ENCODE assay signal across 17 cellular contexts in the genomic region with DNA sequence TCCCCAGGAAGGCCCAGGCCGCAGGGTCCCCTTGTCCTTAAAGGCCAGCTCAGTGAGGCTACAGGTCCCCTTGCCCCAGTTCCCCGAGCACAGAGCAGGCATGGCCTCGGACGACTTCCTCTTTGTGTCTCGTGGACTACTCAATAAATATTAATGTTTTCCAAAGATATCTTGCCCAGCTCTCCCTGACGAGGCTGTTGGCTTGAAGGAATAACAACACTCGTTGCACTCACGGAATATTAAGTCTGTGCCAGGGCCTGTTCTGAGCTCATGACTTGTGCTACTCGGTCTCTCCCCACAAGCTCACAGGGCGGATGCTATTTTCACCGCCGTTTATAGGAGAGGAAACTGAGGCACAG.
DNase-seq lines count a peak whose midpoint lies in the region; ATAC-seq and TF ChIP-seq lines count a peak whose summit lies in the region.
"Had no signal": no experiment of that assay in that cellular context is flagged by ENCODE, and none has a peak within 500 bp of the region (broad histone marks: within the 10 kb centered on the region; RNA-seq: fewer than 3 reads in every experiment).

No MANE protein-coding gene starts in this region.

- peak overlapping the region; percentile 7 for H3K4me3 Mint-ChIP-seq in activated B cell treated with CpG ODN at 0.5 μM for 24 hours

- H3K36me3 ChIP-seq in DOHH2 (ENCODE audit: control insufficient read depth, low read length) (peaks cover 33% of the 10 kb centered on the region), lung (ENCODE audit: control insufficient read depth in 2 of 2, insufficient read depth in 2 of 2, low read length in 2 of 2) (no peaks in the 10 kb centered on the region), stomach smooth muscle (ENCODE audit: control insufficient read depth in 2 of 2, insufficient read depth in 2 of 2, low read length in 2 of 2) (no peaks in the 10 kb centered on the region), SJCRH30 (no peaks in the 10 kb centered on the region)
- H3K36me3 ChIP-seq: right lobe of liver had no signal

- peak overlapping the region; percentile 84 for H3K27ac ChIP-seq in DOHH2 (ENCODE audit: low read depth, low read length)
- peak overlapping the region; percentile 2 to 36 for H3K27ac ChIP-seq in lung (ENCODE audit: low read depth in 1 of 2, low read length in 1 of 2)
- H3K27ac ChIP-seq in stomach smooth muscle (ENCODE audit: low read length), result peak overlapping the region; percentile 70
- no peak overlapping the region for H3K27ac ChIP-seq in SJCRH30

- no peaks in the 10 kb centered on the region for H3K27me3 Mint-ChIP-seq in activated B cell treated with CpG ODN at 0.5 μM for 24 hours

- H3F3A ChIP-seq in DOHH2 (ENCODE audit: control insufficient read depth, insufficient read depth), result peaks cover 25% of the 10 kb centered on the region

- H3K9me3 ChIP-seq in DOHH2 (ENCODE audit: control insufficient read depth, insufficient read depth, low read length) (no peaks in the 10 kb centered on the region), lung (ENCODE audit: control insufficient read depth in 2 of 2, insufficient read depth in 1 of 2, low read length in 1 of 2) (no peaks in the 10 kb centered on the region), stomach smooth muscle (ENCODE audit: control insufficient read depth in 2 of 2, low read length in 2 of 2) (no peaks in the 10 kb centered on the region), SJCRH30 (replicated peaks) (no peaks in the 10 kb centered on the region)
- H3K9me3 ChIP-seq: right lobe of liver had no signal

- peaks cover 59% of the 10 kb centered on the region for H3K4me1 Mint-ChIP-seq in activated B cell treated with CpG ODN at 0.5 μM for 24 hours

- peak overlapping the region; percentile 91 for H3K4me2 ChIP-seq in DOHH2 (ENCODE audit: low read length)

- H3K9me2 ChIP-seq in DOHH2 (replicated peaks; ENCODE audit: control insufficient read depth, low read length), result no peaks in the 10 kb centered on the region

- peak overlapping the region in 1 of 2 donors; percentile 29 for H3K9ac ChIP-seq in stomach smooth muscle (ENCODE audit: low read length in 2 of 2)

- H3K27me3 ChIP-seq in DOHH2 (ENCODE audit: control insufficient read depth, low read length), result no peaks in the 10 kb centered on the region
- H3K27me3 ChIP-seq in lung (ENCODE audit: control insufficient read depth, insufficient read depth), result no peaks in the 10 kb centered on the region
- no peaks in the 10 kb centered on the region for H3K27me3 ChIP-seq in stomach smooth muscle (ENCODE audit: control insufficient read depth in 1 of 2, insufficient read depth in 2 of 2, low read length in 2 of 2)
- H3K27me3 ChIP-seq in SJCRH30, result no peaks in the 10 kb centered on the region
- H3K27me3 ChIP-seq: right lobe of liver had no signal

- intact Hi-C loops in activated B cell treated with CpG ODN at 0.5 μM for 24 hours (cut with micrococcal nuclease), result loop anchor here (10.0 kb wide), 1 partner anchor 109 kb away; no protein-coding TSS in a partner anchor
- intact Hi-C loops in sciatic nerve (cut with DNase I), result loop anchor here (2.0 kb wide), 1 partner anchor 27 kb away; no protein-coding TSS in a partner anchor

- DNase-seq in activated B cell treated with CpG ODN at 0.5 μM for 24 hours (no peak), lung (ENCODE audit: low spot score) (no peak), SJCRH30 (no peak), occipital lobe (lab: John Stamatoyannopoulos, UW) (no peak), sciatic nerve (ENCODE audit: low spot score) (no peak)
- DNase-seq: activated CD8-positive, alpha-beta memory T cell treated with anti-CD3 and anti-CD28 coated beads for 24 hours; activated effector memory CD4-positive, alpha-beta T cell treated with anti-CD3 and anti-CD28 coated beads, Interleukin-2, amount 50 U/mL, for 16 hours; NCI-H1436; NCI-H446; nephron progenitor cell; right lobe of liver; stimulated activated CD4-positive, alpha-beta T cell treated with anti-CD3 and anti-CD28 coated beads, Interleukin-2, amount 100 ng/mL, for 48 hours had no signal

- ATAC-seq in activated B cell treated with CpG ODN at 0.5 μM for 24 hours (ENCODE audit: low read depth) (no peak), lung (ENCODE audit: insufficient read depth, low FRiP score) (no peak), GM19035 (IDR thresholded peaks at IDR 0.05; ENCODE audit: unreplicated experiment) (no peak), sciatic nerve (no peak)
- ATAC-seq: K562, SK-N-SH treated with all-trans-retinoic acid at 6 μM for 48 hours had no signal

- CTCF ChIA-PET in activated B cell treated with CpG ODN at 0.5 μM for 24 hours (lab: Charles Lee), result no interaction called here

- H3K79me2 ChIP-seq in DOHH2 (ENCODE audit: control insufficient read depth, low read length), result peaks cover 98% of the 10 kb centered on the region

- no peaks in the 10 kb centered on the region for H3K9me3 Mint-ChIP-seq in activated B cell treated with CpG ODN at 0.5 μM for 24 hours
- H3K9me3 Mint-ChIP-seq: nephron progenitor cell had no signal

- no peaks in the 10 kb centered on the region for H3K36me3 Mint-ChIP-seq in activated B cell treated with CpG ODN at 0.5 μM for 24 hours (ENCODE audit: low read depth)

- H3K4me3 ChIP-seq in DOHH2 (ENCODE audit: low read length) (peak overlapping the region; percentile 65), lung (no peak overlapping the region), stomach smooth muscle (ENCODE audit: low read length in 2 of 2) (peak overlapping the region in 1 of 2 donors; percentile 29), SJCRH30 (no peak overlapping the region)
- H3K4me3 ChIP-seq: K562, right lobe of liver had no signal

- H4K20me1 ChIP-seq in DOHH2 (ENCODE audit: control insufficient read depth, insufficient read depth, low read depth, low read length), result peaks cover 58% of the 10 kb centered on the region

- WGBS in lung, 2 donors, result 56 to 65% methylated on average over 12 of the region's 12 CpGs

- no peak overlapping the region for H3K27ac Mint-ChIP-seq in activated B cell treated with CpG ODN at 0.5 μM for 24 hours

- TF ChIP-seq CTCF in DOHH2 (IDR thresholded peaks at IDR 0.05; ENCODE audit: low read depth, low read length, poor library complexity, severe bottlenecking), result no peak
- no peak for TF ChIP-seq CTCF in activated B cell treated with CpG ODN at 0.5 μM for 24 hours (IDR thresholded peaks at IDR 0.05)
- no peak for TF ChIP-seq CTCF in lung (IDR thresholded peaks at IDR 0.05; ENCODE audit: control extremely low read depth, extremely low read depth)

- POLR2A ChIA-PET in activated B cell treated with CpG ODN at 0.5 μM for 24 hours (lab: Charles Lee), result interaction anchor here (1.5 kb wide), 1 partner anchor 29 kb away, joined by 6 read pairs; no protein-coding TSS in a partner anchor

- peaks cover 99% of the 10 kb centered on the region for H3K4me1 ChIP-seq in DOHH2 (ENCODE audit: control insufficient read depth, low read length)
- H3K4me1 ChIP-seq in lung (ENCODE audit: control insufficient read depth in 2 of 2, insufficient read depth in 2 of 2, low read length in 2 of 2), result peaks cover 17% of the 10 kb centered on the region in 2 donors
- peaks cover 45% of the 10 kb centered on the region for H3K4me1 ChIP-seq in stomach smooth muscle (ENCODE audit: control insufficient read depth, insufficient read depth, low read length)
- H3K4me1 ChIP-seq in SJCRH30, result peaks cover 15% of the 10 kb centered on the region
